14 cellular contexts compared by ENCODE assay signal in the genomic region with DNA sequence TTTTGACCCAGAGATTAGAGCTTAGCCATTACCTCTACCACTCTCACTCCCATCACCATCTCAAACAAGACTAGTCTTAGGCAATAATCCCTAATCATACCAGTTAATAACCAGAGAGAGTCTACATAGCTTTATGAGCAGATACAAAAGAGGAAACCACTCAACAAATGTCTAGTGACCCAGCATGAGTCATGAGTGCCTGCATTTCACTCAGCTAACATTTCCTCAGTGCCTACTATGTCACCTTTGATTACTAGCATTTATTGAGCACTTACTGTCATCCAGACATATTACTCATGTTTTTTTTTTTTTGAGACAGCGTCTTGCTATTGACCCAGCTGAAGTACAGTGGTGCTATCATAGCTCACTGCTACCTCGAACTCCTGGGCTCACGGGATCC. TPM values are rescaled to one million over a fixed set of nuclear protein-coding genes. Genes with fewer than 3 reads are reported as not detected.
DNase-seq lines count a peak whose midpoint lies in the region; ATAC-seq and TF ChIP-seq lines count a peak whose summit lies in the region.
"Had no signal": no experiment of that assay in that cellular context is flagged by ENCODE, and none has a peak within 500 bp of the region (broad histone marks: within the 10 kb centered on the region; RNA-seq: fewer than 3 reads in every experiment).

No MANE protein-coding gene starts in this region.

- H3K4me1 ChIP-seq in spleen: no peaks in the 10 kb centered on the region

- TF ChIP-seq POLR2A in spleen (IDR thresholded peaks at IDR 0.05): no peak

- intact Hi-C loops in spleen (cut with DNase I; ENCODE audit: low total_unique reads): no loop called here

- ATAC-seq in stimulated activated naive CD8-positive, alpha-beta T cell treated with anti-CD3 and anti-CD28 coated beads, Interleukin-15, Interleukin-2, amounts not matched to agents 100 U/mL and 50 U/mL, for 24 hours: peak; percentile 79
- no peak for ATAC-seq in GM18870 (IDR thresholded peaks at IDR 0.05; ENCODE audit: unreplicated experiment)

- no peaks in the 10 kb centered on the region for H3K36me3 Mint-ChIP-seq in activated naive CD4-positive, alpha-beta T cell treated with anti-CD3 and anti-CD28 coated beads, Interleukin-2, amount 50 U/mL, for 24 hours
- H3K36me3 Mint-ChIP-seq in osteocyte (ENCODE audit: unreplicated experiment): no peaks in the 10 kb centered on the region

- no peak for DNase-seq in activated naive CD4-positive, alpha-beta T cell treated with Interleukin-2 at 50 U/mL for 16 hours
- DNase-seq in NOMO-1 treated with DMSO at 0.1 percent for 48 hours (lab: John Stamatoyannopoulos, UW; ENCODE audit: unreplicated experiment) (peak; percentile 86), epithelial cell of esophagus (ENCODE audit: low read depth) (peak; percentile 68), spleen (no peak), osteocyte (ENCODE audit: extremely low spot score, unreplicated experiment) (no peak)
- DNase-seq in stimulated activated naive CD8-positive, alpha-beta T cell treated with anti-CD3 and anti-CD28 coated beads, Interleukin-15, Interleukin-2, amounts not matched to agents 100 U/mL and 50 U/mL, for 24 hours: no peak
- DNase-seq: activated CD4-positive, CD25-positive, alpha-beta regulatory T cell treated with anti-CD3 and anti-CD28 coated beads, Interleukin-2, amount 50 U/mL, for 72 hours; activated effector memory CD4-positive, alpha-beta T cell treated with anti-CD3 and anti-CD28 coated beads, Interleukin-2, amount 50 U/mL, for 16 hours; midbrain; NCI-H1436; stimulated activated naive CD4-positive, alpha-beta T cell had no signal

- H3K27me3 ChIP-seq in spleen (replicated peaks in 1 of 7): no peaks in the 10 kb centered on the region

- no peaks in the 10 kb centered on the region for H3K36me3 ChIP-seq in spleen

- TF ChIP-seq CTCF in epithelial cell of esophagus (IDR thresholded peaks at IDR 0.05; ENCODE audit: insufficient read depth, low read depth, low read length, missing control alignments) (no peak), spleen (IDR thresholded peaks at IDR 0.05 in 8 of 11, conservative IDR thresholded peaks at IDR 0.05 in 3 of 11) (no peak), osteocyte (IDR thresholded peaks at IDR 0.05) (no peak)

- no peaks in the 10 kb centered on the region for H3K27me3 Mint-ChIP-seq in activated naive CD4-positive, alpha-beta T cell treated with anti-CD3 and anti-CD28 coated beads, Interleukin-2, amount 50 U/mL, for 24 hours
- no peaks in the 10 kb centered on the region for H3K27me3 Mint-ChIP-seq in osteocyte (ENCODE audit: unreplicated experiment)
- H3K27me3 Mint-ChIP-seq: central memory CD8-positive, alpha-beta T cell had no signal

- no peak overlapping the region for H3K27ac ChIP-seq in spleen

- H3K4me3 Mint-ChIP-seq in activated naive CD4-positive, alpha-beta T cell treated with anti-CD3 and anti-CD28 coated beads, Interleukin-2, amount 50 U/mL, for 24 hours: no peak overlapping the region
- no peak overlapping the region for H3K4me3 Mint-ChIP-seq in osteocyte (ENCODE audit: unreplicated experiment)
- H3K4me3 Mint-ChIP-seq: central memory CD8-positive, alpha-beta T cell had no signal

- H3K4me3 ChIP-seq in epithelial cell of esophagus (ENCODE audit: low read length): no peak overlapping the region
- no peak overlapping the region for H3K4me3 ChIP-seq in spleen

- peak overlapping the region; percentile 12 for H3K27ac Mint-ChIP-seq in activated naive CD4-positive, alpha-beta T cell treated with anti-CD3 and anti-CD28 coated beads, Interleukin-2, amount 50 U/mL, for 24 hours
- H3K27ac Mint-ChIP-seq in osteocyte (ENCODE audit: unreplicated experiment): no peak overlapping the region

- peaks cover 13% of the 10 kb centered on the region for H3K4me1 Mint-ChIP-seq in activated naive CD4-positive, alpha-beta T cell treated with anti-CD3 and anti-CD28 coated beads, Interleukin-2, amount 50 U/mL, for 24 hours
- H3K4me1 Mint-ChIP-seq in osteocyte (ENCODE audit: unreplicated experiment): no peaks in the 10 kb centered on the region
- H3K4me1 Mint-ChIP-seq: central memory CD8-positive, alpha-beta T cell had no signal

- H3K9me3 Mint-ChIP-seq in activated naive CD4-positive, alpha-beta T cell treated with anti-CD3 and anti-CD28 coated beads, Interleukin-2, amount 50 U/mL, for 24 hours: peaks cover under 1% of the 10 kb centered on the region
- H3K9me3 Mint-ChIP-seq in osteocyte (ENCODE audit: unreplicated experiment): peaks cover 8% of the 10 kb centered on the region

- H3K9me3 ChIP-seq in spleen: peaks cover 0 to 24% (median 18%) of the 10 kb centered on the region in 8 donors

- WGBS in spleen, 5 donors: 79 to 95% (median 84%) methylated on average over 3 of the region's 3 CpGs

RNA-seq across cellular contexts. Expression of a gene that starts 35.9 kb away (rescaled TPM):
- total RNA-seq in spleen (10 to 100 TPM; 31.0 to 44.8 (median 40.7) TPM), osteocyte (149 TPM in 2 replicates)
- 10 to 100 TPM in 2 of 3 donors, 1 to 10 TPM in 1; 7.9 to 13.3 (median 11.4) TPM for polyA plus RNA-seq in spleen

Comparison
In these comparisons a context has a peak if more than half of its experiments do, and no peak if none do; other contexts are left out.
1. DNase-seq: peak in NOMO-1 treated with DMSO at 0.1 percent for 48 hours (single experiment) and epithelial cell of esophagus (single experiment); none in activated naive CD4-positive, alpha-beta T cell treated with Interleukin-2 at 50 U/mL for 16 hours (single experiment), stimulated activated naive CD8-positive, alpha-beta T cell treated with anti-CD3 and anti-CD28 coated beads, Interleukin-15, Interleukin-2, amounts not matched to agents 100 U/mL and 50 U/mL, for 24 hours (single experiment), spleen (single experiment) and osteocyte (single experiment).